Comparison of ENCODE assay signal across 19 cellular contexts in genomic region chr14:61421212-61421923, GRCh38.
DNase-seq lines count a peak whose midpoint lies in the region; FAIRE-seq lines count a peak whose summit lies in the region.
"Had no signal": no experiment of that assay in that cellular context is flagged by ENCODE, and none has a peak within 500 bp of the region (broad histone marks: within the 10 kb centered on the region; RNA-seq: fewer than 3 reads in every experiment).

No MANE protein-coding gene starts in this region.

- peaks cover 39% of the 10 kb centered on the region for H3K36me3 Mint-ChIP-seq in T-helper 1 cell treated with Interleukin-12 subunit alpha and Interleukin-12 subunit beta and Interleukin-4 antibody, amounts not matched to agents 30 μg/mL and 1 μg/mL, for 36 hours (ENCODE audit: low read depth)

- peak; percentile 94 for FAIRE-seq in HTR-8/SVneo (lab: Jason Lieb, UNC)

- no peak overlapping the region for H3K4me3 Mint-ChIP-seq in T-helper 1 cell treated with Interleukin-12 subunit alpha and Interleukin-12 subunit beta and Interleukin-4 antibody, amounts not matched to agents 30 μg/mL and 1 μg/mL, for 36 hours
- H3K4me3 Mint-ChIP-seq: neural crest cell had no signal

- peak overlapping the region; percentile 23 for H2BK5ac ChIP-seq in mesendoderm (ENCODE audit: low read length)

- H2BK15ac ChIP-seq in mesendoderm (replicated peaks; ENCODE audit: low read depth): no peak overlapping the region

- H3K27ac Mint-ChIP-seq in T-helper 1 cell treated with Interleukin-12 subunit alpha and Interleukin-12 subunit beta and Interleukin-4 antibody, amounts not matched to agents 30 μg/mL and 1 μg/mL, for 36 hours: peak overlapping the region; percentile 18

- H3K4me1 Mint-ChIP-seq in T-helper 1 cell treated with Interleukin-12 subunit alpha and Interleukin-12 subunit beta and Interleukin-4 antibody, amounts not matched to agents 30 μg/mL and 1 μg/mL, for 36 hours (ENCODE audit: low read depth): peaks cover 65% of the 10 kb centered on the region

- H2BK120ac ChIP-seq in mesendoderm (ENCODE audit: low read depth, low read length): no peak overlapping the region

- H3K27me3 ChIP-seq in adipocyte (replicated peaks; ENCODE audit: control insufficient read depth, insufficient read depth, low read length) (peaks cover 15% of the 10 kb centered on the region), mesendoderm (ENCODE audit: insufficient read depth, low read length, poor library complexity) (no peaks in the 10 kb centered on the region)
- H3K27me3 ChIP-seq: BLaER1 treated with 17β-estradiol and CSF1 and Interleukin-3, amounts not matched to agents 10 nM and 100 nM; upper lobe of left lung had no signal

- H3K4me3 ChIP-seq in adipocyte (ENCODE audit: low read length): no peak overlapping the region
- no peak overlapping the region for H3K4me3 ChIP-seq in mesendoderm (ENCODE audit: low read length)
- H3K4me3 ChIP-seq: BLaER1 treated with 17β-estradiol and CSF1 and Interleukin-3, amounts not matched to agents 10 nM and 100 nM; dorsolateral prefrontal cortex; upper lobe of left lung had no signal

- H3K9ac ChIP-seq in adipocyte (ENCODE audit: low read length) (no peak overlapping the region), mesendoderm (ENCODE audit: low read length) (no peak overlapping the region)
- H3K9ac ChIP-seq: BLaER1 treated with 17β-estradiol and CSF1 and Interleukin-3, amounts not matched to agents 10 nM and 100 nM had no signal

- DNase-seq in T-helper 1 cell (no peak), HTR-8/SVneo (ENCODE audit: insufficient read length, low spot score) (no peak), adipocyte (ENCODE audit: low read depth) (peak; percentile 15), mesendoderm (no peak), middle frontal gyrus (ENCODE audit: extremely low spot score, low spot score) (no peak), A172 (ENCODE audit: low spot score) (no peak), NCI-H1105 (lab: John Stamatoyannopoulos, UW) (no peak)
- DNase-seq: activated CD4-positive, alpha-beta T cell treated with anti-CD3 and anti-CD28 coated beads for 1 hour; DMS53; dorsolateral prefrontal cortex; head of caudate nucleus; mesenchymal stem cell; NCI-H524 treated with DMSO at 0.1 percent for 48 hours; T1000; upper lobe of left lung had no signal

- peaks cover 31% of the 10 kb centered on the region for H3K4me1 ChIP-seq in adipocyte (ENCODE audit: control insufficient read depth, insufficient read depth, low read length)
- peaks cover 13% of the 10 kb centered on the region for H3K4me1 ChIP-seq in mesendoderm (ENCODE audit: control insufficient read depth, low read depth, low read length)

- H3K4me2 ChIP-seq in mesendoderm (ENCODE audit: low read length): no peak overlapping the region
- H3K4me2 ChIP-seq: BLaER1 treated with 17β-estradiol and CSF1 and Interleukin-3, amounts not matched to agents 10 nM and 100 nM had no signal

- no peak overlapping the region for H3K4ac ChIP-seq in mesendoderm (ENCODE audit: low read depth, low read length)

- H3K36me3 ChIP-seq in adipocyte (ENCODE audit: control insufficient read depth, insufficient read depth, low read length, severe bottlenecking): no peaks in the 10 kb centered on the region
- no peaks in the 10 kb centered on the region for H3K36me3 ChIP-seq in mesendoderm (ENCODE audit: control insufficient read depth, insufficient read depth, low read length)
- H3K36me3 ChIP-seq: upper lobe of left lung had no signal

- H3K79me2 ChIP-seq in mesendoderm (ENCODE audit: control insufficient read depth, insufficient read depth, low read length): no peaks in the 10 kb centered on the region

- H3K79me1 ChIP-seq in mesendoderm (ENCODE audit: low read length): no peaks in the 10 kb centered on the region

- H4K8ac ChIP-seq in mesendoderm (ENCODE audit: low read depth, low read length): no peak overlapping the region

- H3K27ac ChIP-seq in mesendoderm (ENCODE audit: low read depth, low read length): no peak overlapping the region
- H3K27ac ChIP-seq: 22Rv1; BLaER1 treated with 17β-estradiol and CSF1 and Interleukin-3, amounts not matched to agents 10 nM and 100 nM had no signal

- H3K56ac ChIP-seq in mesendoderm (ENCODE audit: low read length): peak overlapping the region; percentile 17

- no peaks in the 10 kb centered on the region for H3K27me3 Mint-ChIP-seq in T-helper 1 cell treated with Interleukin-12 subunit alpha and Interleukin-12 subunit beta and Interleukin-4 antibody, amounts not matched to agents 30 μg/mL and 1 μg/mL, for 36 hours (ENCODE audit: low read depth)

- peak overlapping the region; percentile 72 for H2AK5ac ChIP-seq in mesendoderm (ENCODE audit: low read length)

- no CpG with 5 or more reads among the region's 1 CpG for WGBS in mesendoderm (ENCODE audit: extremely low coverage, insufficient coverage, low lambda C conversion rate)

- H3K23ac ChIP-seq in mesendoderm (ENCODE audit: low read length): no peak overlapping the region

- no peaks in the 10 kb centered on the region for H3K9me3 ChIP-seq in adipocyte (ENCODE audit: control insufficient read depth, low read length)
- H3K9me3 ChIP-seq: upper lobe of left lung had no signal

- no peak overlapping the region for H4K5ac ChIP-seq in mesendoderm (ENCODE audit: low read length)

- no peak overlapping the region for H3K18ac ChIP-seq in mesendoderm (ENCODE audit: low read length)

- H3K9me3 Mint-ChIP-seq in T-helper 1 cell treated with Interleukin-12 subunit alpha and Interleukin-12 subunit beta and Interleukin-4 antibody, amounts not matched to agents 30 μg/mL and 1 μg/mL, for 36 hours: peaks cover 14% of the 10 kb centered on the region
